ENCODE assay signal across 8 cellular contexts in genomic region chr6:41428995-41429417, GRCh38.
DNase-seq lines count a peak whose midpoint lies in the region; ATAC-seq lines count a peak whose summit lies in the region.

No MANE protein-coding gene starts in this region.

- no peaks in the 10 kb centered on the region for H3K36me3 ChIP-seq in iPS-15b (ENCODE audit: control insufficient read depth, insufficient read depth, low read length)

- peak; percentile 78 for DNase-seq in activated CD4-positive, alpha-beta T cell treated with anti-CD3 and anti-CD28 coated beads for 36 hours
- DNase-seq in activated CD4-positive, alpha-beta T cell treated with anti-CD3 and anti-CD28 coated beads, Interleukin-2, amount 10 ng/mL, durations not matched to agents 7 days and 5 days: no peak
- peak; percentile 69 for DNase-seq in activated CD8-positive, alpha-beta memory T cell treated with anti-CD3 and anti-CD28 coated beads, Interleukin-2, amount 50 U/mL, for 48 hours
- peak in 1 of 2 donors; percentile 18 for DNase-seq in stimulated activated effector memory CD8-positive, alpha-beta T cell treated with anti-CD3 and anti-CD28 coated beads, Interleukin-12 subunit alpha, Interleukin-12 subunit beta, amount 100 ng/mL, for 72 hours (ENCODE audit: low spot score in 2 of 2)
- no peak for DNase-seq in iPS-NIHi7 (ENCODE audit: extremely low spot score)
- no peak for DNase-seq in DMS79 (lab: John Stamatoyannopoulos, UW)

- no peaks in the 10 kb centered on the region for H3K9me3 ChIP-seq in iPS-15b (ENCODE audit: control insufficient read depth, insufficient read depth, low read length)

- H3K4me3 ChIP-seq in iPS-15b (ENCODE audit: low read depth, low read length): peak overlapping the region; percentile 39

- no peaks in the 10 kb centered on the region for H3K9me3 Mint-ChIP-seq in activated CD4-positive, alpha-beta T cell treated with anti-CD3 and anti-CD28 coated beads for 36 hours (ENCODE audit: low read depth)
- H3K9me3 Mint-ChIP-seq in activated CD4-positive, alpha-beta T cell treated with anti-CD3 and anti-CD28 coated beads, Interleukin-2, amount 10 ng/mL, durations not matched to agents 7 days and 5 days: no peaks in the 10 kb centered on the region
- H3K9me3 Mint-ChIP-seq in stimulated activated effector memory CD8-positive, alpha-beta T cell treated with anti-CD3 and anti-CD28 coated beads, Interleukin-12 subunit alpha, Interleukin-12 subunit beta, amount 100 ng/mL, for 72 hours: no peaks in the 10 kb centered on the region

- H3K4me1 ChIP-seq in iPS-15b (ENCODE audit: control insufficient read depth, insufficient read depth, low read length): peaks cover 35% of the 10 kb centered on the region

- H3K9ac ChIP-seq in iPS-15b (ENCODE audit: low read depth, low read length): no peak overlapping the region

- CTCF ChIA-PET in activated CD4-positive, alpha-beta T cell treated with anti-CD3 and anti-CD28 coated beads for 36 hours (lab: Charles Lee): interaction anchor here (0.6 kb wide), 1 partner anchor 109 kb away, joined by 3 read pairs; no protein-coding TSS in a partner anchor
- CTCF ChIA-PET in activated CD4-positive, alpha-beta T cell treated with anti-CD3 and anti-CD28 coated beads, Interleukin-2, amount 10 ng/mL, durations not matched to agents 7 days and 5 days (lab: Charles Lee): interaction anchor here (0.5 kb wide), 1 partner anchor 759 kb away, joined by 3 read pairs; no protein-coding TSS in a partner anchor

- peaks cover 18% of the 10 kb centered on the region for H3K4me1 Mint-ChIP-seq in activated CD4-positive, alpha-beta T cell treated with anti-CD3 and anti-CD28 coated beads for 36 hours
- peaks cover 9% of the 10 kb centered on the region for H3K4me1 Mint-ChIP-seq in activated CD4-positive, alpha-beta T cell treated with anti-CD3 and anti-CD28 coated beads, Interleukin-2, amount 10 ng/mL, durations not matched to agents 7 days and 5 days
- H3K4me1 Mint-ChIP-seq in stimulated activated effector memory CD8-positive, alpha-beta T cell treated with anti-CD3 and anti-CD28 coated beads, Interleukin-12 subunit alpha, Interleukin-12 subunit beta, amount 100 ng/mL, for 72 hours: peaks cover 26% of the 10 kb centered on the region

- no peaks in the 10 kb centered on the region for H3K36me3 Mint-ChIP-seq in activated CD4-positive, alpha-beta T cell treated with anti-CD3 and anti-CD28 coated beads for 36 hours (ENCODE audit: low read depth)
- H3K36me3 Mint-ChIP-seq in activated CD4-positive, alpha-beta T cell treated with anti-CD3 and anti-CD28 coated beads, Interleukin-2, amount 10 ng/mL, durations not matched to agents 7 days and 5 days (ENCODE audit: low read depth): no peaks in the 10 kb centered on the region
- no peaks in the 10 kb centered on the region for H3K36me3 Mint-ChIP-seq in stimulated activated effector memory CD8-positive, alpha-beta T cell treated with anti-CD3 and anti-CD28 coated beads, Interleukin-12 subunit alpha, Interleukin-12 subunit beta, amount 100 ng/mL, for 72 hours

- H3K27me3 Mint-ChIP-seq in activated CD4-positive, alpha-beta T cell treated with anti-CD3 and anti-CD28 coated beads for 36 hours: peaks cover 30% of the 10 kb centered on the region
- H3K27me3 Mint-ChIP-seq in activated CD4-positive, alpha-beta T cell treated with anti-CD3 and anti-CD28 coated beads, Interleukin-2, amount 10 ng/mL, durations not matched to agents 7 days and 5 days: peaks cover 37% of the 10 kb centered on the region

- intact Hi-C loops in activated CD4-positive, alpha-beta T cell treated with anti-CD3 and anti-CD28 coated beads for 36 hours (cut with DNase I, micrococcal nuclease): loop anchor here (5.0 to 10.0 kb wide), 2 partner anchors 103 to 256 kb away; no protein-coding TSS in a partner anchor

- peak overlapping the region; percentile 16 for H3K4me3 Mint-ChIP-seq in activated CD4-positive, alpha-beta T cell treated with anti-CD3 and anti-CD28 coated beads for 36 hours
- no peak overlapping the region for H3K4me3 Mint-ChIP-seq in activated CD4-positive, alpha-beta T cell treated with anti-CD3 and anti-CD28 coated beads, Interleukin-2, amount 10 ng/mL, durations not matched to agents 7 days and 5 days
- no peak overlapping the region for H3K4me3 Mint-ChIP-seq in stimulated activated effector memory CD8-positive, alpha-beta T cell treated with anti-CD3 and anti-CD28 coated beads, Interleukin-12 subunit alpha, Interleukin-12 subunit beta, amount 100 ng/mL, for 72 hours

- peak; percentile 87 for ATAC-seq in activated CD4-positive, alpha-beta T cell treated with anti-CD3 and anti-CD28 coated beads for 36 hours
- peak; percentile 84 for ATAC-seq in stimulated activated effector memory CD8-positive, alpha-beta T cell treated with anti-CD3 and anti-CD28 coated beads, Interleukin-12 subunit alpha, Interleukin-12 subunit beta, amount 100 ng/mL, for 72 hours
- ATAC-seq in HG02870 (IDR thresholded peaks at IDR 0.05; ENCODE audit: unreplicated experiment): no peak

- POLR2A ChIA-PET in activated CD4-positive, alpha-beta T cell treated with anti-CD3 and anti-CD28 coated beads for 36 hours (lab: Charles Lee): no interaction called here
- POLR2A ChIA-PET in activated CD4-positive, alpha-beta T cell treated with anti-CD3 and anti-CD28 coated beads, Interleukin-2, amount 10 ng/mL, durations not matched to agents 7 days and 5 days (lab: Charles Lee): no interaction called here

- H3K27ac Mint-ChIP-seq in activated CD4-positive, alpha-beta T cell treated with anti-CD3 and anti-CD28 coated beads for 36 hours: no peak overlapping the region
- no peak overlapping the region for H3K27ac Mint-ChIP-seq in activated CD4-positive, alpha-beta T cell treated with anti-CD3 and anti-CD28 coated beads, Interleukin-2, amount 10 ng/mL, durations not matched to agents 7 days and 5 days
- H3K27ac Mint-ChIP-seq in stimulated activated effector memory CD8-positive, alpha-beta T cell treated with anti-CD3 and anti-CD28 coated beads, Interleukin-12 subunit alpha, Interleukin-12 subunit beta, amount 100 ng/mL, for 72 hours: peak overlapping the region; percentile 59

- peaks cover 65% of the 10 kb centered on the region for H3K27me3 ChIP-seq in iPS-15b (ENCODE audit: control insufficient read depth, insufficient read depth, low read length)

Comparison
In these comparisons a context has a peak if more than half of its experiments do, and no peak if none do; other contexts are left out.
1. DNase-seq: peak in activated CD4-positive, alpha-beta T cell treated with anti-CD3 and anti-CD28 coated beads for 36 hours (single experiment) and activated CD8-positive, alpha-beta memory T cell treated with anti-CD3 and anti-CD28 coated beads, Interleukin-2, amount 50 U/mL, for 48 hours (single experiment); none in activated CD4-positive, alpha-beta T cell treated with anti-CD3 and anti-CD28 coated beads, Interleukin-2, amount 10 ng/mL, durations not matched to agents 7 days and 5 days (single experiment), iPS-NIHi7 (single experiment) and DMS79 (single experiment).